In genomic region chr1:242440757-242441156, GRCh38 we compare ENCODE assay signal across 3 cellular contexts.
TF ChIP-seq lines count a peak whose summit lies in the region.

No MANE protein-coding gene starts in this region.

TF ChIP-seq in HepG2, 621 proteins besides CTCF, POLR2A, EP300 and RAD21 (continues in another document):
- TF ChIP-seq MAFF (IDR thresholded peaks at IDR 0.05; ENCODE audit: low read depth, low read length) (peak; percentile 64), TBX2 (CRISPR knock-in tag; IDR thresholded peaks at IDR 0.05; ENCODE audit: borderline replicate concordance) (no peak), RXRA (CRISPR knock-in tag; IDR thresholded peaks at IDR 0.05) (no peak), MAFK (conservative IDR thresholded peaks at IDR 0.05 in 1 of 2, IDR thresholded peaks at IDR 0.05 in 1 of 2; ENCODE audit: low read length in 2 of 2) (peak in 1 of 2 experiments; percentile 79; a peak in 3 of 4 replicates), POGZ (CRISPR knock-in tag; IDR thresholded peaks at IDR 0.05) (no peak), ZNF766 (CRISPR knock-in tag; IDR thresholded peaks at IDR 0.05; ENCODE audit: borderline replicate concordance) (no peak), ONECUT2 (CRISPR knock-in tag; IDR thresholded peaks at IDR 0.05) (no peak), TFE3 (CRISPR knock-in tag; IDR thresholded peaks at IDR 0.05) (no peak), GABPB1 (CRISPR knock-in tag; IDR thresholded peaks at IDR 0.05) (no peak)
- TF ChIP-seq, protein P1, sequence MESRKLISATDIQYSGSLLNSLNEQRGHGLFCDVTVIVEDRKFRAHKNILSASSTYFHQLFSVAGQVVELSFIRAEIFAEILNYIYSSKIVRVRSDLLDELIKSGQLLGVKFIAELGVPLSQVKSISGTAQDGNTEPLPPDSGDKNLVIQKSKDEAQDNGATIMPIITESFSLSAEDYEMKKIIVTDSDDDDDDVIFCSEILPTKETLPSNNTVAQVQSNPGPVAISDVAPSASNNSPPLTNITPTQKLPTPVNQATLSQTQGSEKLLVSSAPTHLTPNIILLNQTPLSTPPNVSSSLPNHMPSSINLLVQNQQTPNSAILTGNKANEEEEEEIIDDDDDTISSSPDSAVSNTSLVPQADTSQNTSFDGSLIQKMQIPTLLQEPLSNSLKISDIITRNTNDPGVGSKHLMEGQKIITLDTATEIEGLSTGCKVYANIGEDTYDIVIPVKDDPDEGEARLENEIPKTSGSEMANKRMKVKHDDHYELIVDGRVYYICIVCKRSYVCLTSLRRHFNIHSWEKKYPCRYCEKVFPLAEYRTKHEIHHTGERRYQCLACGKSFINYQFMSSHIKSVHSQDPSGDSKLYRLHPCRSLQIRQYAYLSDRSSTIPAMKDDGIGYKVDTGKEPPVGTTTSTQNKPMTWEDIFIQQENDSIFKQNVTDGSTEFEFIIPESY (CRISPR knock-in tag; IDR thresholded peaks at IDR 0.05) = no peak

TF ChIP-seq in IMR-90, 13 proteins besides CTCF, POLR2A, EP300 and RAD21:
- TF ChIP-seq MAZ (IDR thresholded peaks at IDR 0.05; ENCODE audit: borderline replicate concordance, low read depth, low read length) (no peak), BHLHE40 (IDR thresholded peaks at IDR 0.05; ENCODE audit: low read depth, low read length) (no peak), RCOR1 (IDR thresholded peaks at IDR 0.05; ENCODE audit: insufficient replicate concordance, low read length) (no peak), MAFK (IDR thresholded peaks at IDR 0.05; ENCODE audit: low read depth, low read length) (peak; percentile 56; the same call in 1 of the 2 replicates)
- TF ChIP-seq, protein P2, sequence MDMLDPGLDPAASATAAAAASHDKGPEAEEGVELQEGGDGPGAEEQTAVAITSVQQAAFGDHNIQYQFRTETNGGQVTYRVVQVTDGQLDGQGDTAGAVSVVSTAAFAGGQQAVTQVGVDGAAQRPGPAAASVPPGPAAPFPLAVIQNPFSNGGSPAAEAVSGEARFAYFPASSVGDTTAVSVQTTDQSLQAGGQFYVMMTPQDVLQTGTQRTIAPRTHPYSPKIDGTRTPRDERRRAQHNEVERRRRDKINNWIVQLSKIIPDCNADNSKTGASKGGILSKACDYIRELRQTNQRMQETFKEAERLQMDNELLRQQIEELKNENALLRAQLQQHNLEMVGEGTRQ (IDR thresholded peaks at IDR 0.05; ENCODE audit: low read depth, low read length) = no peak

TF ChIP-seq in K562, 482 proteins besides CTCF, POLR2A, EP300 and RAD21:
- TF ChIP-seq ZNF316 (IDR thresholded peaks at IDR 0.05) (peak; percentile 67), ZNF184 (CRISPR knock-in tag; IDR thresholded peaks at IDR 0.05) (no peak), C11orf30 (IDR thresholded peaks at IDR 0.05; ENCODE audit: low read depth) (peak; percentile 54), MAFG (tag; conservative IDR thresholded peaks at IDR 0.05) (0 out of 2 replicates have a peak, but pooled peaks have one; percentile 15), ZC3H8 (IDR thresholded peaks at IDR 0.05) (no peak), MAFF (IDR thresholded peaks at IDR 0.05; ENCODE audit: low read length) (peak; percentile 35; the same call in 1 of the 2 replicates), U2AF1 (optimal IDR thresholded peaks at IDR 0.05; ENCODE audit: low read depth, low read length) (no peak), KLF13 (tag; IDR thresholded peaks at IDR 0.05; ENCODE audit: borderline replicate concordance, low read depth) (no peak), MAFK (IDR thresholded peaks at IDR 0.05; ENCODE audit: low read length) (peak; percentile 49)
